21 cellular contexts compared by ENCODE assay signal in genomic region chr2:175854149-175854548, GRCh38.
DNase-seq lines count a peak whose midpoint lies in the region; ATAC-seq and TF ChIP-seq lines count a peak whose summit lies in the region.
"Had no signal": no experiment of that assay in that cellular context is flagged by ENCODE, and none has a peak within 500 bp of the region (broad histone marks: within the 10 kb centered on the region; RNA-seq: fewer than 3 reads in every experiment).

No MANE protein-coding gene starts in this region.

- H3K36me3 Mint-ChIP-seq in endodermal cell (ENCODE audit: low read depth): no peaks in the 10 kb centered on the region
- H3K36me3 Mint-ChIP-seq: mesothelial cell of epicardium had no signal

- H3K27ac Mint-ChIP-seq in endodermal cell: no peak overlapping the region
- H3K27ac Mint-ChIP-seq: activated CD4-positive, alpha-beta T cell treated with anti-CD3 and anti-CD28 coated beads, Interleukin-2, amount 10 ng/mL, durations not matched to agents 7 days and 5 days; CD4-positive, alpha-beta T cell; mesothelial cell of epicardium had no signal

- no peaks in the 10 kb centered on the region for H3K27me3 ChIP-seq in endodermal cell (ENCODE audit: control insufficient read depth, insufficient read depth, low read length, poor library complexity, severe bottlenecking)
- H3K27me3 ChIP-seq in esophagus muscularis mucosa: no peaks in the 10 kb centered on the region
- H3K27me3 ChIP-seq: neutrophil, right atrium auricular region, upper lobe of left lung had no signal

- no peak for TF ChIP-seq EP300 in esophagus muscularis mucosa (IDR thresholded peaks at IDR 0.05)

- H3K9ac ChIP-seq in endodermal cell (ENCODE audit: extremely low read depth, low read length, poor library complexity, severe bottlenecking): no peak overlapping the region
- H3K9ac ChIP-seq: SK-N-SH had no signal

- H3K27ac ChIP-seq in endodermal cell (ENCODE audit: low read depth, low read length) (peak overlapping the region; percentile 28), esophagus muscularis mucosa (replicated peaks in 1 of 4) (no peak overlapping the region)
- H3K27ac ChIP-seq: neutrophil, PC-9, right atrium auricular region, upper lobe of left lung had no signal

- H3K27me3 Mint-ChIP-seq in endodermal cell (ENCODE audit: insufficient read depth): no peaks in the 10 kb centered on the region

- H3K4me3 ChIP-seq in endodermal cell (ENCODE audit: low read length) (no peak overlapping the region), esophagus muscularis mucosa (no peak overlapping the region)
- H3K4me3 ChIP-seq: PC-9, right atrium auricular region, upper lobe of left lung had no signal

- H3K36me3 ChIP-seq in endodermal cell (ENCODE audit: control insufficient read depth, insufficient read depth, low read length) (no peaks in the 10 kb centered on the region), esophagus muscularis mucosa (no peaks in the 10 kb centered on the region)
- H3K36me3 ChIP-seq: neutrophil, right atrium auricular region, upper lobe of left lung had no signal

- intact Hi-C loops in esophagus muscularis mucosa (cut with DNase I): no loop called here

- H3K4me3 Mint-ChIP-seq in endodermal cell: no peak overlapping the region
- H3K4me3 Mint-ChIP-seq: activated CD4-positive, alpha-beta T cell treated with anti-CD3 and anti-CD28 coated beads, Interleukin-2, amount 10 ng/mL, durations not matched to agents 7 days and 5 days; CD4-positive, alpha-beta T cell; mesothelial cell of epicardium had no signal

- TF ChIP-seq CTCF in endodermal cell (conservative IDR thresholded peaks at IDR 0.05) (no peak), esophagus muscularis mucosa (IDR thresholded peaks at IDR 0.05) (no peak)

- H3K4me1 ChIP-seq in endodermal cell (ENCODE audit: control insufficient read depth, insufficient read depth, low read length): peaks cover 4% of the 10 kb centered on the region
- peaks cover 5 to 19% (median 7%) of the 10 kb centered on the region in 4 donors for H3K4me1 ChIP-seq in esophagus muscularis mucosa
- H3K4me1 ChIP-seq: upper lobe of left lung had no signal

- H3K4me1 Mint-ChIP-seq in endodermal cell: peaks cover 21% of the 10 kb centered on the region
- H3K4me1 Mint-ChIP-seq: activated CD4-positive, alpha-beta T cell treated with anti-CD3 and anti-CD28 coated beads, Interleukin-2, amount 10 ng/mL, durations not matched to agents 7 days and 5 days had no signal

- in situ Hi-C loops in KBM-7 (cut with MboI; ENCODE audit: low pct_unique_long_range_greater_than_20kb, low sequenced_read_pairs): no loop called here

- peaks cover 3% of the 10 kb centered on the region for H3K9me3 Mint-ChIP-seq in endodermal cell
- H3K9me3 Mint-ChIP-seq: activated CD4-positive, alpha-beta T cell treated with anti-CD3 and anti-CD28 coated beads, Interleukin-2, amount 10 ng/mL, durations not matched to agents 7 days and 5 days; CD4-positive, alpha-beta T cell had no signal

- no peak for TF ChIP-seq POLR2A in esophagus muscularis mucosa (IDR thresholded peaks at IDR 0.05; ENCODE audit: low read depth)

- ATAC-seq in GM18858 (IDR thresholded peaks at IDR 0.05; ENCODE audit: unreplicated experiment): no peak

- DNase-seq in SKM-1 treated with dmso at 0.1 percent for 144 hours (lab: John Stamatoyannopoulos, UW; ENCODE audit: unreplicated experiment): peak; percentile 15
- no peak for DNase-seq in SKM-1 (lab: John Stamatoyannopoulos, UW; ENCODE audit: unreplicated experiment)
- peak; percentile 25 for DNase-seq in NCI-H2227 treated with DMSO at 0.1 percent for 48 hours (lab: John Stamatoyannopoulos, UW)
- DNase-seq in endodermal cell: no peak
- DNase-seq in esophagus muscularis mucosa (ENCODE audit: extremely low spot score): no peak
- DNase-seq in dermis blood vessel endothelial cell: no peak
- DNase-seq in KBM-7: no peak
- DNase-seq: activated CD4-positive, alpha-beta T cell treated with anti-CD3 and anti-CD28 coated beads, Interleukin-2, amount 10 ng/mL, durations not matched to agents 7 days and 5 days; activated naive CD4-positive, alpha-beta T cell treated with anti-CD3 and anti-CD28 coated beads, Interleukin-2, amount 50 U/mL, for 16 hours; CD4-positive, alpha-beta T cell; EL; kidney glomerular epithelial cell; NCI-H226; PC-9; stimulated activated naive CD4-positive, alpha-beta T cell treated with Interleukin-2 at 50 U/mL for 16 hours; upper lobe of left lung had no signal

- no peaks in the 10 kb centered on the region for H3K9me3 ChIP-seq in endodermal cell (ENCODE audit: control insufficient read depth, low read length)
- H3K9me3 ChIP-seq in esophagus muscularis mucosa: no peaks in the 10 kb centered on the region
- H3K9me3 ChIP-seq: neutrophil, right atrium auricular region, SK-N-SH, upper lobe of left lung had no signal

- WGBS in endodermal cell (ENCODE audit: insufficient coverage in 1 of 2, insufficient read length in 1 of 2), 2 experiments: 68 to 84% methylated on average over 3 of the region's 3 CpGs
- 49% methylated on average over 3 of the region's 3 CpGs for WGBS in esophagus muscularis mucosa

Comparison
In these comparisons a context has a peak if more than half of its experiments do, and no peak if none do; other contexts are left out.
1. DNase-seq: peak in SKM-1 treated with dmso at 0.1 percent for 144 hours (single experiment) and NCI-H2227 treated with DMSO at 0.1 percent for 48 hours (single experiment); none in SKM-1 (single experiment), endodermal cell (single experiment), esophagus muscularis mucosa (single experiment), dermis blood vessel endothelial cell (single experiment) and KBM-7 (single experiment).